Comparison of ENCODE assay signal across 8 cellular contexts in the genomic region with DNA sequence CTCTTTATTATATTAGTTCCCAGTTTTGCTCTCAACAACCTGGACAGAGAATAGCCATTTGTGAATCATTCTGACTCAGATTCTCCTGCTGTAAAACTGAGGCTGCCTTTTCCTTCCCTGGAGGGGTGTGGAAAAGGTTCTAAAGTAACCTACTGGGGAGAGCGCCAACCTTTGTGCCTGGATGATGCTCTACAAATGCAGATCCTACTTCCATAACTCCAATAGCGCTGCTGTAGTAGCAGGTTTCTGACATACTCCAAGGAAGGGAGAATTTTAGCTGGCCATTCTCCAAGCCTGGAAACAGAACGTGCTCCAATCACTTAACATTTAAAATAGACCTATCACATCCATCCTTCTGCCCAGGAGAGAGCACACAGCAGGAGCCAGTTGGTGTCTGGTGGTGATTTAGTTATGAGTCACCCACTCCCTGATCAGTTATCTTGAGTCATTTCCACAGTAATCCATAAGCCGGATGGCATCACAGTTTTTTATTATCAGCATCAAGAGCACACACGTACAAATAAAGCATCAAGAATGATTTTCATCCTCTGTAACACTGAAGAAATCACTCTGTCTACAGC. TPM values are rescaled to one million over a fixed set of nuclear protein-coding genes. Genes with fewer than 3 reads are reported as not detected.
DNase-seq lines count a peak whose midpoint lies in the region; ATAC-seq lines count a peak whose summit lies in the region.
"Had no signal": no experiment of that assay in that cellular context is flagged by ENCODE, and none has a peak within 500 bp of the region (broad histone marks: within the 10 kb centered on the region; RNA-seq: fewer than 3 reads in every experiment).

No MANE protein-coding gene starts in this region.

- DNase-seq in ELF-1 (ENCODE audit: low read depth, low spot score), result peak; percentile 45
- DNase-seq in NCI-H146 (lab: John Stamatoyannopoulos, UW), result peak; percentile 47
- DNase-seq in brain pericyte (ENCODE audit: low read depth, low spot score), result peak; percentile 38
- peak; percentile 18 for DNase-seq in occipital lobe (lab: John Stamatoyannopoulos, UW)
- DNase-seq in activated T-cell treated with anti-CD3 and anti-CD28 coated beads, Interleukin-2, amount 50 U/mL, for 1 hour, result no peak
- DNase-seq: ovary had no signal

- no peak for ATAC-seq in GM18873 (IDR thresholded peaks at IDR 0.05; ENCODE audit: low FRiP score, unreplicated experiment)
- ATAC-seq in GM21423 (IDR thresholded peaks at IDR 0.05; ENCODE audit: unreplicated experiment), result no peak

RNA-seq across cellular contexts. Expression of a gene that starts 38.3 kb away (rescaled TPM):
- 0.31 TPM for total RNA-seq in occipital lobe
